8 cellular contexts compared by ENCODE assay signal in genomic region chr19:12792048-12792852, GRCh38. TPM values are rescaled to one million over a fixed set of nuclear protein-coding genes. Genes with fewer than 3 reads are reported as not detected.
DNase-seq lines count a peak whose midpoint lies in the region; ATAC-seq and TF ChIP-seq lines count a peak whose summit lies in the region.

No MANE protein-coding gene starts in this region.

- 2% methylated on average over 8 of the region's 84 CpGs for WGBS in SK-N-SH (ENCODE audit: low lambda C conversion rate)

- H3K79me2 ChIP-seq in SK-N-SH (ENCODE audit: insufficient read depth): peaks cover 20% of the 10 kb centered on the region

- peak overlapping the region; percentile 95 for H3K27ac Mint-ChIP-seq in activated CD8-positive, alpha-beta memory T cell treated with anti-CD3 and anti-CD28 coated beads, Interleukin-2, amount 10 ng/mL, durations not matched to agents 7 days and 5 days
- H3K27ac Mint-ChIP-seq in endothelial cell (ENCODE audit: unreplicated experiment): peak overlapping the region; percentile 74

- peak overlapping the region; percentile 88 for H3K4me2 ChIP-seq in SK-N-SH

- peaks cover 8% of the 10 kb centered on the region for H3K36me3 Mint-ChIP-seq in activated CD8-positive, alpha-beta memory T cell treated with anti-CD3 and anti-CD28 coated beads, Interleukin-2, amount 10 ng/mL, durations not matched to agents 7 days and 5 days
- no peaks in the 10 kb centered on the region for H3K36me3 Mint-ChIP-seq in endothelial cell (ENCODE audit: low read depth, unreplicated experiment)

- H3K4me3 ChIP-seq in SK-N-SH (ENCODE audit: low read depth in 2 of 2, low read length in 1 of 2): peak overlapping the region; percentile 80 to 88
- peak overlapping the region; percentile 83 for H3K4me3 ChIP-seq in mucosa of descending colon

- H3K4me1 ChIP-seq in SK-N-SH (ENCODE audit: control insufficient read depth in 1 of 2, insufficient read depth in 2 of 2, low read depth in 1 of 2, low read length in 1 of 2) (peaks cover 30 to 38% of the 10 kb centered on the region in 2 experiments), mucosa of descending colon (ENCODE audit: low read depth) (peaks cover 42% of the 10 kb centered on the region)

- H3K27ac ChIP-seq in SK-N-SH (ENCODE audit: low read depth in 2 of 2, low read length in 1 of 2): peak overlapping the region; percentile 86 to 90

- no peaks in the 10 kb centered on the region for H3K9me3 ChIP-seq in SK-N-SH
- no peaks in the 10 kb centered on the region for H3K9me3 ChIP-seq in mucosa of descending colon

- peak overlapping the region; percentile 95 for H3K9ac ChIP-seq in SK-N-SH

- DNase-seq in SK-N-SH (peak; percentile 41), NCI-H82 (lab: John Stamatoyannopoulos, UW) (peak; percentile 90), endothelial cell (ENCODE audit: low spot score) (peak; percentile 53), mucosa of descending colon (peak; percentile 79 to 92 (median 86))
- DNase-seq in activated CD8-positive, alpha-beta memory T cell treated with anti-CD3 and anti-CD28 coated beads, Interleukin-2, amount 10 ng/mL, durations not matched to agents 7 days and 5 days: peak; percentile 91
- peak; percentile 81 for DNase-seq in stimulated activated naive CD8-positive, alpha-beta T cell treated with anti-CD3 and anti-CD28 coated beads, Interleukin-15, Interleukin-2, amounts not matched to agents 100 U/mL and 50 U/mL, for 24 hours

- H3K4me3 Mint-ChIP-seq in activated CD8-positive, alpha-beta memory T cell treated with anti-CD3 and anti-CD28 coated beads, Interleukin-2, amount 10 ng/mL, durations not matched to agents 7 days and 5 days: peak overlapping the region; percentile 93
- H3K4me3 Mint-ChIP-seq in endothelial cell (ENCODE audit: unreplicated experiment): peak overlapping the region; percentile 92

- peaks cover 17% of the 10 kb centered on the region for H4K20me1 ChIP-seq in SK-N-SH (ENCODE audit: insufficient read depth)

- intact Hi-C loops in mucosa of descending colon (cut with DNase I, micrococcal nuclease): no loop called here

- POLR2A ChIA-PET in SK-N-SH (lab: Yijun Ruan, JAX): interaction anchor here (0.7 to 4.4 kb wide), 21 partner anchors 8 to 371 kb away, joined by 3 to 88 read pairs (median 3); partner anchors contain the start of genes GCDH, GET3, PRDX2 and THSD8

- TF ChIP-seq RAD21 in SK-N-SH (IDR thresholded peaks at IDR 0.05; ENCODE audit: low read length): no peak

- CTCF ChIA-PET in SK-N-SH (lab: Yijun Ruan, JAX): interaction anchor here (0.7 to 17.1 kb wide), 10 partner anchors 10 to 173 kb away, joined by 3 to 447 read pairs (median 5); partner anchors contain the start of genes HOOK2, PRDX2, RNASEH2A and THSD8
- CTCF ChIA-PET in activated CD8-positive, alpha-beta memory T cell treated with anti-CD3 and anti-CD28 coated beads, Interleukin-2, amount 10 ng/mL, durations not matched to agents 7 days and 5 days (lab: Charles Lee): interaction anchor here (1.0 to 18.0 kb wide), 6 partner anchors 23 to 173 kb away, joined by 3 to 1017 read pairs (median 5); partner anchors contain the start of gene HOOK2

- no peak for ATAC-seq in SK-N-SH treated with all-trans-retinoic acid at 6 μM for 48 hours
- ATAC-seq in activated CD8-positive, alpha-beta memory T cell treated with anti-CD3 and anti-CD28 coated beads, Interleukin-2, amount 10 ng/mL, durations not matched to agents 7 days and 5 days: no peak
- ATAC-seq in mucosa of descending colon: no peak
- no peak for ATAC-seq in stimulated activated naive CD8-positive, alpha-beta T cell treated with anti-CD3 and anti-CD28 coated beads, Interleukin-15, Interleukin-2, amounts not matched to agents 100 U/mL and 50 U/mL, for 24 hours
- no peak for ATAC-seq in GM19328 (IDR thresholded peaks at IDR 0.05; ENCODE audit: unreplicated experiment)

- H3K36me3 ChIP-seq in SK-N-SH (replicated peaks in 1 of 2; ENCODE audit: control insufficient read depth in 1 of 2, insufficient read depth in 2 of 2, low read length in 1 of 2) (peaks cover 0 to 6% of the 10 kb centered on the region in 2 experiments), mucosa of descending colon (ENCODE audit: low read depth) (no peaks in the 10 kb centered on the region)

- no peak for TF ChIP-seq EP300 in SK-N-SH (IDR thresholded peaks at IDR 0.05; ENCODE audit: borderline replicate concordance in 1 of 2, low read depth in 1 of 2, low read length in 1 of 2)

- no peak overlapping the region for H2AFZ ChIP-seq in SK-N-SH (ENCODE audit: low read depth)

- peaks cover 44% of the 10 kb centered on the region for H3K4me1 Mint-ChIP-seq in activated CD8-positive, alpha-beta memory T cell treated with anti-CD3 and anti-CD28 coated beads, Interleukin-2, amount 10 ng/mL, durations not matched to agents 7 days and 5 days
- H3K4me1 Mint-ChIP-seq in endothelial cell (ENCODE audit: unreplicated experiment): peaks cover 27% of the 10 kb centered on the region

- peaks cover 43% of the 10 kb centered on the region for H3F3A ChIP-seq in SK-N-SH (replicated peaks; ENCODE audit: insufficient read depth)

- no peak for TF ChIP-seq CTCF in SK-N-SH (IDR thresholded peaks at IDR 0.05)
- no peak for TF ChIP-seq CTCF in endothelial cell (IDR thresholded peaks at IDR 0.05; ENCODE audit: unreplicated experiment)
- no peak for TF ChIP-seq CTCF in mucosa of descending colon (IDR thresholded peaks at IDR 0.05)

- no peaks in the 10 kb centered on the region for H3K9me2 ChIP-seq in SK-N-SH

- H3K27me3 ChIP-seq in SK-N-SH (ENCODE audit: insufficient read depth): no peaks in the 10 kb centered on the region

- no peaks in the 10 kb centered on the region for H3K27me3 Mint-ChIP-seq in activated CD8-positive, alpha-beta memory T cell treated with anti-CD3 and anti-CD28 coated beads, Interleukin-2, amount 10 ng/mL, durations not matched to agents 7 days and 5 days
- H3K27me3 Mint-ChIP-seq in endothelial cell (ENCODE audit: unreplicated experiment): peaks cover 33% of the 10 kb centered on the region

- no peaks in the 10 kb centered on the region for H3K9me3 Mint-ChIP-seq in activated CD8-positive, alpha-beta memory T cell treated with anti-CD3 and anti-CD28 coated beads, Interleukin-2, amount 10 ng/mL, durations not matched to agents 7 days and 5 days (ENCODE audit: low read depth)
- no peaks in the 10 kb centered on the region for H3K9me3 Mint-ChIP-seq in endothelial cell (ENCODE audit: unreplicated experiment)

TF ChIP-seq in SK-N-SH, 30 proteins besides CTCF, POLR2A, EP300 and RAD21 (continues in another document):
- TF ChIP-seq EZH2phosphoT487 (IDR thresholded peaks at IDR 0.05; ENCODE audit: borderline replicate concordance, low read depth) (no peak), FOXM1 (IDR thresholded peaks at IDR 0.05; ENCODE audit: low read depth) (no peak)

TF ChIP-seq in SK-N-SH treated with all-trans-retinoic acid at 6 μM for 48 hours, 23 proteins besides CTCF, POLR2A, EP300 and RAD21 (continues in another document):
- TF ChIP-seq ESRRG (CRISPR knock-in tag; IDR thresholded peaks at IDR 0.05) (no peak), CSDC2 (CRISPR knock-in tag; IDR thresholded peaks at IDR 0.05) (no peak), ISL1 (CRISPR knock-in tag; IDR thresholded peaks at IDR 0.05) (no peak)

RNA-seq across cellular contexts. Expression of gene JUNB, which starts 1.0 kb away (rescaled TPM):
- 165 and 224 TPM in 2 replicates for polyA plus RNA-seq in SK-N-SH (2012; rRNA removed)
- 80.7 and 113 TPM in 2 replicates for polyA plus RNA-seq in SK-N-SH (2012; cell fraction: cytosol; rRNA removed)
- 422 and 954 TPM in 2 replicates for polyA plus RNA-seq in SK-N-SH (2012; cell fraction: nucleus; rRNA removed)
- total RNA-seq in activated CD8-positive, alpha-beta memory T cell treated with anti-CD3 and anti-CD28 coated beads, Interleukin-2, amount 10 ng/mL, durations not matched to agents 7 days and 5 days: 100 to 1,000 TPM; 142 to 191 TPM
- total RNA-seq in endothelial cell (ENCODE audit: unreplicated experiment) (20.6 TPM), mucosa of descending colon (100 to 1,000 TPM; 170 to 191 (median 191) TPM)

RNA-seq across cellular contexts. Expression of gene PRDX2, which starts 9.3 kb away (rescaled TPM):
- polyA plus RNA-seq in SK-N-SH (2012; rRNA removed): 215 and 341 TPM in 2 replicates
- 167 and 232 TPM in 2 replicates for polyA plus RNA-seq in SK-N-SH (2012; cell fraction: cytosol; rRNA removed)
- polyA plus RNA-seq in SK-N-SH (2012; cell fraction: nucleus; rRNA removed): 138 and 161 TPM in 2 replicates
- total RNA-seq in activated CD8-positive, alpha-beta memory T cell treated with anti-CD3 and anti-CD28 coated beads, Interleukin-2, amount 10 ng/mL, durations not matched to agents 7 days and 5 days: 100 to 1,000 TPM; 168 to 218 TPM
- total RNA-seq in endothelial cell (ENCODE audit: unreplicated experiment) (215 TPM), mucosa of descending colon (100 to 1,000 TPM; 225 to 266 (median 256) TPM)

RNA-seq across cellular contexts. Expression of gene THSD8, which starts 9.6 kb away (rescaled TPM):
- not detected in 2 replicates for polyA plus RNA-seq in SK-N-SH (2012; rRNA removed)
- polyA plus RNA-seq in SK-N-SH (2012; cell fraction: cytosol; rRNA removed): 0.33 TPM in 1 of 2 replicates, not detected in the other
- polyA plus RNA-seq in SK-N-SH (2012; cell fraction: nucleus; rRNA removed): 2.9 TPM in 1 of 2 replicates, not detected in the other
- total RNA-seq in activated CD8-positive, alpha-beta memory T cell treated with anti-CD3 and anti-CD28 coated beads, Interleukin-2, amount 10 ng/mL, durations not matched to agents 7 days and 5 days: 10 to 100 TPM; 27.9 to 29.8 TPM
- 14.2 TPM for total RNA-seq in endothelial cell (ENCODE audit: unreplicated experiment)
- 10 to 100 TPM in 1 of 3 donors, 1 to 10 TPM in 2; 1.5 to 10.4 (median 2.7) TPM for total RNA-seq in mucosa of descending colon

RNA-seq across cellular contexts. Expression of gene RNASEH2A, which starts 14.1 kb away (rescaled TPM):
- polyA plus RNA-seq in SK-N-SH (2012; rRNA removed): 35.2 and 48.1 TPM in 2 replicates
- polyA plus RNA-seq in SK-N-SH (2012; cell fraction: cytosol; rRNA removed): 29.8 and 35.8 TPM in 2 replicates
- 33.6 and 59.2 TPM in 2 replicates for polyA plus RNA-seq in SK-N-SH (2012; cell fraction: nucleus; rRNA removed)
- total RNA-seq in activated CD8-positive, alpha-beta memory T cell treated with anti-CD3 and anti-CD28 coated beads, Interleukin-2, amount 10 ng/mL, durations not matched to agents 7 days and 5 days: 10 to 100 TPM; 53.4 to 58.8 TPM
- total RNA-seq in endothelial cell (ENCODE audit: unreplicated experiment): 26.9 TPM
- 10 to 100 TPM in 1 of 3 donors, 1 to 10 TPM in 2; 5.5 to 12.4 (median 6.5) TPM for total RNA-seq in mucosa of descending colon

RNA-seq across cellular contexts. Expression of gene HOOK2, which starts 16.9 kb away (rescaled TPM):
- 23.9 and 33.0 TPM in 2 replicates for polyA plus RNA-seq in SK-N-SH (2012; rRNA removed)
- polyA plus RNA-seq in SK-N-SH (2012; cell fraction: cytosol; rRNA removed): 11.7 and 19.1 TPM in 2 replicates
- polyA plus RNA-seq in SK-N-SH (2012; cell fraction: nucleus; rRNA removed): 154 and 162 TPM in 2 replicates
- total RNA-seq in activated CD8-positive, alpha-beta memory T cell treated with anti-CD3 and anti-CD28 coated beads, Interleukin-2, amount 10 ng/mL, durations not matched to agents 7 days and 5 days: 10 to 100 TPM; 16.6 to 18.2 TPM
- total RNA-seq in endothelial cell (ENCODE audit: unreplicated experiment) (30.3 TPM), mucosa of descending colon (10 to 100 TPM; 52.2 to 91.9 (median 69.0) TPM)

Comparison
In these comparisons a context has a peak if more than half of its experiments do, and no peak if none do; other contexts are left out.
1. DNase-seq: peak in every context shown above with its lines; median percentile 91 in activated CD8-positive, alpha-beta memory T cell treated with anti-CD3 and anti-CD28 coated beads, Interleukin-2, amount 10 ng/mL, durations not matched to agents 7 days and 5 days; 90 in NCI-H82; 86 in mucosa of descending colon; 81 in stimulated activated naive CD8-positive, alpha-beta T cell treated with anti-CD3 and anti-CD28 coated beads, Interleukin-15, Interleukin-2, amounts not matched to agents 100 U/mL and 50 U/mL, for 24 hours; 53 in endothelial cell; 41 in SK-N-SH.